8 cellular contexts compared by ENCODE assay signal in genomic region chrX:129980540-129981206, GRCh38. TPM values are rescaled to one million over a fixed set of nuclear protein-coding genes. Genes with fewer than 3 reads are reported as not detected.
DNase-seq lines count a peak whose midpoint lies in the region; ATAC-seq and TF ChIP-seq lines count a peak whose summit lies in the region.

No MANE protein-coding gene starts in this region.

- peaks cover 5% of the 10 kb centered on the region for H3K27me3 ChIP-seq in NT2/D1 (ENCODE audit: insufficient read depth, insufficient read length)
- no peaks in the 10 kb centered on the region for H3K27me3 ChIP-seq in colonic mucosa
- H3K27me3 ChIP-seq in mesenchymal stem cell (ENCODE audit: control insufficient read depth in 1 of 2, insufficient read depth in 1 of 2, low read length in 2 of 2): peaks cover 0 to 14% of the 10 kb centered on the region in 2 experiments
- no peaks in the 10 kb centered on the region for H3K27me3 ChIP-seq in vagina

- 0% methylated on average over 2 of the region's 79 CpGs for WGBS in mesenchymal stem cell

- peak overlapping the region; percentile 13 for H4K8ac ChIP-seq in mesenchymal stem cell (ENCODE audit: low read length)

- no peak for TF ChIP-seq CTCF in colonic mucosa (IDR thresholded peaks at IDR 0.05)
- no peak for TF ChIP-seq CTCF in vagina (IDR thresholded peaks at IDR 0.05)

- H3K27ac ChIP-seq in colonic mucosa: no peak overlapping the region
- H3K27ac ChIP-seq in mesenchymal stem cell (ENCODE audit: low read length, poor library complexity, severe bottlenecking): no peak overlapping the region
- H3K27ac ChIP-seq in vagina: peak overlapping the region; percentile 75

- peak overlapping the region; percentile 72; the same call in 1 of the 2 replicates for H3K9ac ChIP-seq in ES-I3 (ENCODE audit: low read depth, low read length)
- peak overlapping the region; percentile 64 for H3K9ac ChIP-seq in NT2/D1 (ENCODE audit: insufficient read length, low read depth)
- H3K9ac ChIP-seq in colonic mucosa (ENCODE audit: low read depth in 2 of 2, low read length in 2 of 2): peak overlapping the region; percentile 4 to 27
- peak overlapping the region; percentile 63 for H3K9ac ChIP-seq in mesenchymal stem cell (ENCODE audit: low read length)

- H2BK120ac ChIP-seq in mesenchymal stem cell (ENCODE audit: low read depth, low read length): no peak overlapping the region

- H3K9me3 ChIP-seq in ES-I3 (ENCODE audit: control insufficient read depth, insufficient read depth, low read length) (no peaks in the 10 kb centered on the region), NT2/D1 (ENCODE audit: insufficient read depth, low read length) (no peaks in the 10 kb centered on the region), colonic mucosa (no peaks in the 10 kb centered on the region), mesenchymal stem cell (ENCODE audit: control insufficient read depth, low read length) (no peaks in the 10 kb centered on the region), vagina (no peaks in the 10 kb centered on the region)

- no peaks in the 10 kb centered on the region for H3K36me3 ChIP-seq in ES-I3 (ENCODE audit: insufficient read depth, low read length)
- H3K36me3 ChIP-seq in NT2/D1 (ENCODE audit: insufficient read depth, insufficient read length, low read length): no peaks in the 10 kb centered on the region
- H3K36me3 ChIP-seq in colonic mucosa: no peaks in the 10 kb centered on the region
- H3K36me3 ChIP-seq in mesenchymal stem cell (ENCODE audit: control insufficient read depth in 1 of 2, insufficient read depth in 2 of 2, low read depth in 1 of 2, low read length in 2 of 2): no peaks in the 10 kb centered on the region
- no peaks in the 10 kb centered on the region for H3K36me3 ChIP-seq in vagina

- H2BK5ac ChIP-seq in mesenchymal stem cell (ENCODE audit: low read depth, low read length, poor library complexity, severe bottlenecking): no peak overlapping the region

- peak overlapping the region; percentile 61 for H4K91ac ChIP-seq in mesenchymal stem cell (ENCODE audit: low read length)

- no peak overlapping the region for H3K14ac ChIP-seq in mesenchymal stem cell (ENCODE audit: low read length in 2 of 2)

- ATAC-seq in HG02884 (IDR thresholded peaks at IDR 0.05; ENCODE audit: unreplicated experiment) (no peak), GM21515 (IDR thresholded peaks at IDR 0.05; ENCODE audit: unreplicated experiment) (no peak), HG02870 (IDR thresholded peaks at IDR 0.05; ENCODE audit: unreplicated experiment) (no peak)

- peaks cover 1% of the 10 kb centered on the region for H3K79me1 ChIP-seq in mesenchymal stem cell (replicated peaks; ENCODE audit: low read length, poor library complexity, severe bottlenecking)

- peak overlapping the region; percentile 51 to 64 for H3K4ac ChIP-seq in mesenchymal stem cell (ENCODE audit: low read depth in 1 of 2, low read length in 2 of 2)

- intact Hi-C loops in colonic mucosa (cut with DNase I) (no loop called here), vagina (cut with DNase I) (loop anchor here (2.0 kb wide), 1 partner anchor 48 kb away; no protein-coding TSS in a partner anchor)

- TF ChIP-seq POLR2A in vagina (IDR thresholded peaks at IDR 0.05): no peak

- peak overlapping the region in 1 of 2 experiments; percentile 63 for H2BK12ac ChIP-seq in mesenchymal stem cell (ENCODE audit: low read length in 2 of 2)

- H3K4me2 ChIP-seq in mesenchymal stem cell (ENCODE audit: low read length, poor library complexity, severe bottlenecking): peak overlapping the region; percentile 93

- H3K23ac ChIP-seq in mesenchymal stem cell (ENCODE audit: low read length in 2 of 2): no peak overlapping the region

- no peak overlapping the region for H2BK15ac ChIP-seq in mesenchymal stem cell (ENCODE audit: low read depth, poor library complexity, severe bottlenecking)

- H3K4me1 ChIP-seq in ES-I3 (ENCODE audit: insufficient read depth, low read length) (peaks cover 6% of the 10 kb centered on the region; the same call in 1 of the 2 replicates), NT2/D1 (ENCODE audit: insufficient read depth, insufficient read length) (no peaks in the 10 kb centered on the region), colonic mucosa (no peaks in the 10 kb centered on the region), mesenchymal stem cell (ENCODE audit: control insufficient read depth, insufficient read depth, low read depth, low read length) (peaks cover 2% of the 10 kb centered on the region), vagina (peaks cover 7% of the 10 kb centered on the region)

- H3K18ac ChIP-seq in mesenchymal stem cell (ENCODE audit: low read depth in 1 of 2, low read length in 2 of 2): peak overlapping the region; percentile 43 to 93

- no peak overlapping the region for H2AFZ ChIP-seq in mesenchymal stem cell (ENCODE audit: low read depth, low read length)

- H3K4me3 ChIP-seq in NT2/D1 (ENCODE audit: insufficient read length, low read depth) (peak overlapping the region; percentile 30), colonic mucosa (no peak overlapping the region), mesenchymal stem cell (ENCODE audit: insufficient read depth in 1 of 2, low read depth in 1 of 2, low read length in 2 of 2) (peak overlapping the region; percentile 64 to 79), vagina (peak overlapping the region in 1 of 2 donors; percentile 67)

- no peak for DNase-seq in NT2/D1 (ENCODE audit: low read depth, low spot score)
- DNase-seq in colonic mucosa: peak; percentile 71
- DNase-seq in mesenchymal stem cell: no peak
- DNase-seq in vagina (ENCODE audit: extremely low spot score in 2 of 2): no peak

- no peak overlapping the region for H2AK5ac ChIP-seq in mesenchymal stem cell (ENCODE audit: low read length, severe bottlenecking)

RNA-seq across cellular contexts. Expression of gene BCORL1, which starts 1.8 kb away (rescaled TPM):
- total RNA-seq in colonic mucosa: 10 to 100 TPM in 1 of 2 donors, 1 to 10 TPM in 1; 8.3 to 14.4 TPM
- polyA plus RNA-seq in mesenchymal stem cell (2013, experiment 1 of 2): 6.8 TPM
- 6.1 TPM for polyA plus RNA-seq in mesenchymal stem cell (2013, experiment 2 of 2)
- total RNA-seq in vagina: 6.1 TPM

Comparison
In these comparisons a context has a peak if more than half of its experiments do, and no peak if none do; other contexts are left out.
1. H3K9ac ChIP-seq: peak in every context shown above with its lines; median percentile 72 in ES-I3; 64 in NT2/D1; 63 in mesenchymal stem cell; 16 in colonic mucosa.